Comparison of ENCODE assay signal across 20 cellular contexts in genomic region chr18:79586436-79587297, GRCh38.
DNase-seq lines count a peak whose midpoint lies in the region; ATAC-seq and TF ChIP-seq lines count a peak whose summit lies in the region.
"Had no signal": no experiment of that assay in that cellular context is flagged by ENCODE, and none has a peak within 500 bp of the region (broad histone marks: within the 10 kb centered on the region; RNA-seq: fewer than 3 reads in every experiment).

No MANE protein-coding gene starts in this region.

- H3K4me1 ChIP-seq in lower lobe of right lung, result peaks cover 6% of the 10 kb centered on the region
- H3K4me1 ChIP-seq in transverse colon, result peaks cover 8 to 24% (median 12%) of the 10 kb centered on the region in 4 donors
- H3K4me1 ChIP-seq in Karpas-422 (ENCODE audit: low read length), result no peaks in the 10 kb centered on the region
- H3K4me1 ChIP-seq: parathyroid adenoma had no signal

- peak; percentile 21 for DNase-seq in activated naive CD8-positive, alpha-beta T cell treated with anti-CD3 and anti-CD28 coated beads, Interleukin-2, amount 10 ng/mL, durations not matched to agents 7 days and 5 days
- DNase-seq in activated naive CD8-positive, alpha-beta T cell treated with anti-CD3 and anti-CD28 coated beads, Interleukin-2, amount 50 U/mL, for 24 hours, result no peak
- DNase-seq in chondrocyte (ENCODE audit: low spot score) (peak; percentile 82), lower lobe of right lung (peak; percentile 39), transverse colon (peak; percentile 4), Karpas-422 (no peak), AML-193 (lab: John Stamatoyannopoulos, UW) (no peak)
- no peak for DNase-seq in stimulated activated CD8-positive, alpha-beta memory T cell treated with anti-CD3 and anti-CD28 coated beads, Interleukin-4, amount 100 ng/mL, for 48 hours
- DNase-seq: adrenal gland; DMS 273 treated with DMSO at 0.1 percent for 48 hours; NCI-H345; PC-3; stimulated activated CD4-positive, alpha-beta T cell treated with anti-CD3 and anti-CD28 coated beads, Interleukin-2, amount 100 ng/mL, for 48 hours; T-helper 2 cell had no signal

- no peaks in the 10 kb centered on the region for H3K9me2 ChIP-seq in Karpas-422 (replicated peaks; ENCODE audit: insufficient read depth, low read length)

- H3K4me3 Mint-ChIP-seq in activated naive CD8-positive, alpha-beta T cell treated with anti-CD3 and anti-CD28 coated beads, Interleukin-2, amount 10 ng/mL, durations not matched to agents 7 days and 5 days, result no peak overlapping the region
- H3K4me3 Mint-ChIP-seq in activated naive CD8-positive, alpha-beta T cell treated with anti-CD3 and anti-CD28 coated beads, Interleukin-2, amount 50 U/mL, for 24 hours, result no peak overlapping the region
- no peak overlapping the region for H3K4me3 Mint-ChIP-seq in chondrocyte (ENCODE audit: unreplicated experiment)
- H3K4me3 Mint-ChIP-seq: activated T-helper 1 cell treated with anti-CD3 and anti-CD28 coated beads, Interleukin-12 subunit alpha, Interleukin-12 subunit beta, Interleukin-2, Interleukin-4 antibody, amounts not matched to agents 30 ng/mL and 10 ng/mL and 1 ng/mL, durations not matched to agents 14 hours and 24 hours and 36 hours had no signal

- H3K27me3 ChIP-seq in lower lobe of right lung (ENCODE audit: low read depth), result peaks cover 9% of the 10 kb centered on the region
- no peaks in the 10 kb centered on the region for H3K27me3 ChIP-seq in transverse colon
- no peaks in the 10 kb centered on the region for H3K27me3 ChIP-seq in Karpas-422 (ENCODE audit: low read length)
- H3K27me3 ChIP-seq: adrenal gland, cardiac muscle cell, esophagus muscularis mucosa had no signal

- no peak overlapping the region for H3K4me2 ChIP-seq in Karpas-422 (ENCODE audit: low read depth, low read length, poor library complexity, severe bottlenecking)

- in situ Hi-C loops in transverse colon (cut with MboI; ENCODE audit: low pct_ligation_motif_present in 1 of 4, low pct_unique_long_range_greater_than_20kb in 1 of 4, low sequenced_read_pairs in 3 of 4), result no loop called here

- intact Hi-C loops in lower lobe of right lung (cut with DNase I) (no loop called here), transverse colon (cut with DNase I; ENCODE audit: low total_unique reads) (no loop called here)

- H3K27me3 Mint-ChIP-seq in activated naive CD8-positive, alpha-beta T cell treated with anti-CD3 and anti-CD28 coated beads, Interleukin-2, amount 10 ng/mL, durations not matched to agents 7 days and 5 days, result peaks cover 4% of the 10 kb centered on the region
- no peaks in the 10 kb centered on the region for H3K27me3 Mint-ChIP-seq in activated naive CD8-positive, alpha-beta T cell treated with anti-CD3 and anti-CD28 coated beads, Interleukin-2, amount 50 U/mL, for 24 hours
- no peaks in the 10 kb centered on the region for H3K27me3 Mint-ChIP-seq in chondrocyte (ENCODE audit: low read depth)

- POLR2A ChIA-PET in activated naive CD8-positive, alpha-beta T cell treated with anti-CD3 and anti-CD28 coated beads, Interleukin-2, amount 10 ng/mL, durations not matched to agents 7 days and 5 days (lab: Charles Lee), result no interaction called here

- H4K20me1 ChIP-seq in Karpas-422 (ENCODE audit: insufficient read depth, low read depth, low read length), result no peaks in the 10 kb centered on the region

- no peak overlapping the region for H3K9ac ChIP-seq in Karpas-422 (ENCODE audit: low read length)
- H3K9ac ChIP-seq: parathyroid adenoma had no signal

- no peaks in the 10 kb centered on the region for H3K9me3 ChIP-seq in lower lobe of right lung
- no peaks in the 10 kb centered on the region for H3K9me3 ChIP-seq in transverse colon
- no peaks in the 10 kb centered on the region for H3K9me3 ChIP-seq in Karpas-422 (ENCODE audit: low read length)
- H3K9me3 ChIP-seq: adrenal gland, esophagus muscularis mucosa had no signal

- no peak overlapping the region for H3K27ac ChIP-seq in lower lobe of right lung
- H3K27ac ChIP-seq in transverse colon, result no peak overlapping the region
- no peak overlapping the region for H3K27ac ChIP-seq in Karpas-422 (ENCODE audit: low read length)
- H3K27ac ChIP-seq: adrenal gland, cardiac muscle cell, esophagus muscularis mucosa, parathyroid adenoma, skin epidermis had no signal

- H2AFZ ChIP-seq in Karpas-422 (ENCODE audit: low read length), result no peak overlapping the region
- H2AFZ ChIP-seq: parathyroid adenoma had no signal

- H3K4me3 ChIP-seq in lower lobe of right lung (no peak overlapping the region), transverse colon (no peak overlapping the region), Karpas-422 (ENCODE audit: low read length) (no peak overlapping the region)
- H3K4me3 ChIP-seq: adrenal gland, cardiac muscle cell, esophagus muscularis mucosa, skin epidermis had no signal

- no peak for ATAC-seq in activated naive CD8-positive, alpha-beta T cell treated with anti-CD3 and anti-CD28 coated beads, Interleukin-2, amount 10 ng/mL, durations not matched to agents 7 days and 5 days (ENCODE audit: low read depth)
- no peak for ATAC-seq in activated naive CD8-positive, alpha-beta T cell treated with anti-CD3 and anti-CD28 coated beads, Interleukin-2, amount 50 U/mL, for 24 hours
- peak in 1 of 2 donors; percentile 4 for ATAC-seq in lower lobe of right lung
- ATAC-seq: left lobe of liver, PC-3 had no signal

- no peaks in the 10 kb centered on the region for H3K36me3 ChIP-seq in lower lobe of right lung
- H3K36me3 ChIP-seq in transverse colon, result no peaks in the 10 kb centered on the region
- H3K36me3 ChIP-seq in Karpas-422 (ENCODE audit: insufficient read depth, low read length), result no peaks in the 10 kb centered on the region
- H3K36me3 ChIP-seq: adrenal gland, cardiac muscle cell, esophagus muscularis mucosa had no signal

- H3K9me3 Mint-ChIP-seq in activated naive CD8-positive, alpha-beta T cell treated with anti-CD3 and anti-CD28 coated beads, Interleukin-2, amount 10 ng/mL, durations not matched to agents 7 days and 5 days, result no peaks in the 10 kb centered on the region
- no peaks in the 10 kb centered on the region for H3K9me3 Mint-ChIP-seq in activated naive CD8-positive, alpha-beta T cell treated with anti-CD3 and anti-CD28 coated beads, Interleukin-2, amount 50 U/mL, for 24 hours
- H3K9me3 Mint-ChIP-seq in chondrocyte (ENCODE audit: low read depth), result peaks cover under 1% of the 10 kb centered on the region
- H3K9me3 Mint-ChIP-seq: activated T-helper 1 cell treated with anti-CD3 and anti-CD28 coated beads, Interleukin-12 subunit alpha, Interleukin-12 subunit beta, Interleukin-2, Interleukin-4 antibody, amounts not matched to agents 30 ng/mL and 10 ng/mL and 1 ng/mL, durations not matched to agents 14 hours and 24 hours and 36 hours had no signal

- H3K79me2 ChIP-seq in Karpas-422 (ENCODE audit: low read length), result no peaks in the 10 kb centered on the region
- H3K79me2 ChIP-seq: parathyroid adenoma had no signal

- no peak for TF ChIP-seq POLR2A in transverse colon (IDR thresholded peaks at IDR 0.05)

- H3K27ac Mint-ChIP-seq in activated naive CD8-positive, alpha-beta T cell treated with anti-CD3 and anti-CD28 coated beads, Interleukin-2, amount 10 ng/mL, durations not matched to agents 7 days and 5 days, result no peak overlapping the region
- H3K27ac Mint-ChIP-seq in activated naive CD8-positive, alpha-beta T cell treated with anti-CD3 and anti-CD28 coated beads, Interleukin-2, amount 50 U/mL, for 24 hours, result no peak overlapping the region
- H3K27ac Mint-ChIP-seq in chondrocyte (ENCODE audit: unreplicated experiment), result no peak overlapping the region
- H3K27ac Mint-ChIP-seq: activated T-helper 1 cell treated with anti-CD3 and anti-CD28 coated beads, Interleukin-12 subunit alpha, Interleukin-12 subunit beta, Interleukin-2, Interleukin-4 antibody, amounts not matched to agents 30 ng/mL and 10 ng/mL and 1 ng/mL, durations not matched to agents 14 hours and 24 hours and 36 hours had no signal

- TF ChIP-seq EP300 in transverse colon (IDR thresholded peaks at IDR 0.05; ENCODE audit: low read depth), result no peak

- peaks cover 2% of the 10 kb centered on the region for H3K4me1 Mint-ChIP-seq in activated naive CD8-positive, alpha-beta T cell treated with anti-CD3 and anti-CD28 coated beads, Interleukin-2, amount 10 ng/mL, durations not matched to agents 7 days and 5 days
- no peaks in the 10 kb centered on the region for H3K4me1 Mint-ChIP-seq in activated naive CD8-positive, alpha-beta T cell treated with anti-CD3 and anti-CD28 coated beads, Interleukin-2, amount 50 U/mL, for 24 hours
- peaks cover 28% of the 10 kb centered on the region for H3K4me1 Mint-ChIP-seq in chondrocyte (ENCODE audit: low read depth)

- 74 to 86% methylated on average over 14 to 35 of the region's 35 CpGs for WGBS in transverse colon (ENCODE audit: low coverage in 1 of 2), 2 donors

- no peaks in the 10 kb centered on the region for H3K36me3 Mint-ChIP-seq in activated naive CD8-positive, alpha-beta T cell treated with anti-CD3 and anti-CD28 coated beads, Interleukin-2, amount 10 ng/mL, durations not matched to agents 7 days and 5 days
- H3K36me3 Mint-ChIP-seq in activated naive CD8-positive, alpha-beta T cell treated with anti-CD3 and anti-CD28 coated beads, Interleukin-2, amount 50 U/mL, for 24 hours (ENCODE audit: low read depth), result no peaks in the 10 kb centered on the region
- no peaks in the 10 kb centered on the region for H3K36me3 Mint-ChIP-seq in chondrocyte (ENCODE audit: low read depth)

- no peak for TF ChIP-seq CTCF in chondrocyte (IDR thresholded peaks at IDR 0.05)
- no peak for TF ChIP-seq CTCF in lower lobe of right lung (IDR thresholded peaks at IDR 0.05)
- no peak for TF ChIP-seq CTCF in transverse colon (IDR thresholded peaks at IDR 0.05)

Comparison
In these comparisons a context has a peak if more than half of its experiments do, and no peak if none do; other contexts are left out.
1. DNase-seq: peak in activated naive CD8-positive, alpha-beta T cell treated with anti-CD3 and anti-CD28 coated beads, Interleukin-2, amount 10 ng/mL, durations not matched to agents 7 days and 5 days (single experiment), chondrocyte (single experiment), lower lobe of right lung (single experiment) and transverse colon (single experiment); none in activated naive CD8-positive, alpha-beta T cell treated with anti-CD3 and anti-CD28 coated beads, Interleukin-2, amount 50 U/mL, for 24 hours (single experiment), stimulated activated CD8-positive, alpha-beta memory T cell treated with anti-CD3 and anti-CD28 coated beads, Interleukin-4, amount 100 ng/mL, for 48 hours (single experiment), Karpas-422 (single experiment) and AML-193 (0 of 2).